In the genomic region with DNA sequence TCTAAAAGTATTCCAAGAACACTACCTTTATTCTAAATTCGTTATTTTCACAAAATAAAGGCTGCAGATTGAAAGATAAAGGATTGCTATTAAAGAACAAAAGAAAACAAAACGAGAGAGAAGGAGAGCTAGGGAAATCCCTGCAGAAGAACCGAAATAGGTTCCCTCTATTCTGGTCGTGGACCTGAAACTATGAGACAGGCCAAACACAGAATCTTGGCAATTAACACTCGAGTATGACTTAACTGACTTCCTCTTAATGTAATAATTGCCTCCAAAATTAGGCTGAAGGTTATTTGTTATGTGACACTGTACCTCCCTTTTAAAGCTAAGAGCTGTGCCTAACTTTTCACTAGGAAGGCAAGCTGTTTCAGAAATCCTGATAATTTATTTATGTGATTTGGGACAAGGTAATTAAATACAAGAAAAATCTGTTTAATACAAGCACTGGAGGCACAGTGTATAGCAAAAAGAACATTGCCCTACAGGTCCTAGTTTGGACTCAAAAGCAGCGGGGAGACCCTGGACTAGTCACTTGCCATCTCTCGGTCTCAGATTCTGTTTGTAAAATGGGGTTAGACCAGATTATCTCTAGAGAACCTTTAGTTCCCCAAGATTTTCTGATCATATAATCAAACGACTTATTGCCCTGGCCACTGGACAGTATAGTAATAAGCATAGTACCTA, we compare ENCODE assay signal across 16 cellular contexts. TPM values are rescaled to one million over a fixed set of nuclear protein-coding genes. Genes with fewer than 3 reads are reported as not detected.
DNase-seq lines count a peak whose midpoint lies in the region; ATAC-seq lines count a peak whose summit lies in the region.
"Had no signal": no experiment of that assay in that cellular context is flagged by ENCODE, and none has a peak within 500 bp of the region (broad histone marks: within the 10 kb centered on the region; RNA-seq: fewer than 3 reads in every experiment).

No MANE protein-coding gene starts in this region.

- intact Hi-C loops in activated CD4-positive, alpha-beta memory T cell treated with anti-CD3 and anti-CD28 coated beads for 36 hours (cut with micrococcal nuclease): no loop called here
- intact Hi-C loops in left ventricle myocardium superior (cut with micrococcal nuclease): no loop called here

- CTCF ChIA-PET in activated CD4-positive, alpha-beta memory T cell treated with anti-CD3 and anti-CD28 coated beads for 36 hours (lab: Charles Lee): interaction anchor here (1.0 to 3.2 kb wide), 3 partner anchors 12 to 189 kb away, joined by 3 to 11 read pairs (median 4); a partner anchor contains a TSS
- CTCF ChIA-PET in activated CD4-positive, alpha-beta memory T cell treated with anti-CD3 and anti-CD28 coated beads, Interleukin-2, amount 10 ng/mL, durations not matched to agents 7 days and 5 days (lab: Charles Lee): no interaction called here

- POLR2A ChIA-PET in activated CD4-positive, alpha-beta memory T cell treated with anti-CD3 and anti-CD28 coated beads for 36 hours (lab: Charles Lee): interaction anchor here (1.0 to 1.7 kb wide), 3 partner anchors 8 to 12 kb away, joined by 3 to 6 read pairs (median 4); a partner anchor contains a TSS
- POLR2A ChIA-PET in activated CD4-positive, alpha-beta memory T cell treated with anti-CD3 and anti-CD28 coated beads, Interleukin-2, amount 10 ng/mL, durations not matched to agents 7 days and 5 days (lab: Charles Lee): interaction anchor here (1.3 to 6.9 kb wide), 2 partner anchors 12 to 74 kb away, joined by 3 to 37 read pairs; a partner anchor contains a TSS

- H3K4me3 Mint-ChIP-seq in activated CD4-positive, alpha-beta memory T cell treated with anti-CD3 and anti-CD28 coated beads for 36 hours: no peak overlapping the region
- no peak overlapping the region for H3K4me3 Mint-ChIP-seq in activated CD4-positive, alpha-beta memory T cell treated with anti-CD3 and anti-CD28 coated beads, Interleukin-2, amount 10 ng/mL, durations not matched to agents 7 days and 5 days

- H3K27me3 Mint-ChIP-seq in activated CD4-positive, alpha-beta memory T cell treated with anti-CD3 and anti-CD28 coated beads for 36 hours: no peaks in the 10 kb centered on the region
- H3K27me3 Mint-ChIP-seq in activated CD4-positive, alpha-beta memory T cell treated with anti-CD3 and anti-CD28 coated beads, Interleukin-2, amount 10 ng/mL, durations not matched to agents 7 days and 5 days: no peaks in the 10 kb centered on the region

- H3K9me3 Mint-ChIP-seq in activated CD4-positive, alpha-beta memory T cell treated with anti-CD3 and anti-CD28 coated beads for 36 hours: no peaks in the 10 kb centered on the region
- H3K9me3 Mint-ChIP-seq in activated CD4-positive, alpha-beta memory T cell treated with anti-CD3 and anti-CD28 coated beads, Interleukin-2, amount 10 ng/mL, durations not matched to agents 7 days and 5 days: no peaks in the 10 kb centered on the region

- H3K36me3 Mint-ChIP-seq in activated CD4-positive, alpha-beta memory T cell treated with anti-CD3 and anti-CD28 coated beads for 36 hours: peaks cover 70% of the 10 kb centered on the region
- H3K36me3 Mint-ChIP-seq in activated CD4-positive, alpha-beta memory T cell treated with anti-CD3 and anti-CD28 coated beads, Interleukin-2, amount 10 ng/mL, durations not matched to agents 7 days and 5 days (ENCODE audit: low read depth): peaks cover 72% of the 10 kb centered on the region

- peaks cover 35% of the 10 kb centered on the region for H3K4me1 Mint-ChIP-seq in activated CD4-positive, alpha-beta memory T cell treated with anti-CD3 and anti-CD28 coated beads for 36 hours (ENCODE audit: low read depth)
- peaks cover 17% of the 10 kb centered on the region for H3K4me1 Mint-ChIP-seq in activated CD4-positive, alpha-beta memory T cell treated with anti-CD3 and anti-CD28 coated beads, Interleukin-2, amount 10 ng/mL, durations not matched to agents 7 days and 5 days

- H3K27ac Mint-ChIP-seq in activated CD4-positive, alpha-beta memory T cell treated with anti-CD3 and anti-CD28 coated beads for 36 hours: peak overlapping the region; percentile 13
- H3K27ac Mint-ChIP-seq in activated CD4-positive, alpha-beta memory T cell treated with anti-CD3 and anti-CD28 coated beads, Interleukin-2, amount 10 ng/mL, durations not matched to agents 7 days and 5 days: no peak overlapping the region

- peak; percentile 47 for ATAC-seq in GM18867 (IDR thresholded peaks at IDR 0.05; ENCODE audit: unreplicated experiment)
- peak; percentile 60 for ATAC-seq in HG03354 (IDR thresholded peaks at IDR 0.05; ENCODE audit: poor library complexity, severe bottlenecking, unreplicated experiment)
- ATAC-seq in left ventricle myocardium superior: peak; percentile 66
- no peak for ATAC-seq in HG03457 (IDR thresholded peaks at IDR 0.05; ENCODE audit: unreplicated experiment)
- ATAC-seq: A549 had no signal

- no peak for DNase-seq in activated CD4-positive, alpha-beta memory T cell treated with anti-CD3 and anti-CD28 coated beads for 36 hours
- no peak for DNase-seq in activated CD4-positive, alpha-beta memory T cell treated with anti-CD3 and anti-CD28 coated beads, Interleukin-2, amount 10 ng/mL, durations not matched to agents 7 days and 5 days
- DNase-seq in left ventricle myocardium superior: no peak
- no peak for DNase-seq in activated gamma-delta T cell treated with Interleukin-2 at 50 U/mL for 16 hours
- no peak for DNase-seq in SKM-1 treated with dmso at 0.1 percent for 144 hours (lab: John Stamatoyannopoulos, UW; ENCODE audit: unreplicated experiment)
- DNase-seq: activated CD4-positive, alpha-beta T cell treated with anti-CD3 and anti-CD28 coated beads for 48 hours; activated gamma-delta T cell; COR-L47; effector memory CD4-positive, alpha-beta T cell; mesendoderm; NCI-H1436 treated with DMSO at 0.1 percent for 48 hours; T-helper 2 cell had no signal

RNA-seq across cellular contexts. Expression of a gene that starts 11.6 kb away (rescaled TPM):
- 100 to 1,000 TPM; 543 to 552 TPM for total RNA-seq in activated CD4-positive, alpha-beta memory T cell treated with anti-CD3 and anti-CD28 coated beads for 36 hours
- 100 to 1,000 TPM; 130 to 134 TPM for total RNA-seq in activated CD4-positive, alpha-beta memory T cell treated with anti-CD3 and anti-CD28 coated beads, Interleukin-2, amount 10 ng/mL, durations not matched to agents 7 days and 5 days
- 198 TPM for total RNA-seq in left ventricle myocardium superior
